ENCODE assay signal across 1 cellular context in the genomic region with DNA sequence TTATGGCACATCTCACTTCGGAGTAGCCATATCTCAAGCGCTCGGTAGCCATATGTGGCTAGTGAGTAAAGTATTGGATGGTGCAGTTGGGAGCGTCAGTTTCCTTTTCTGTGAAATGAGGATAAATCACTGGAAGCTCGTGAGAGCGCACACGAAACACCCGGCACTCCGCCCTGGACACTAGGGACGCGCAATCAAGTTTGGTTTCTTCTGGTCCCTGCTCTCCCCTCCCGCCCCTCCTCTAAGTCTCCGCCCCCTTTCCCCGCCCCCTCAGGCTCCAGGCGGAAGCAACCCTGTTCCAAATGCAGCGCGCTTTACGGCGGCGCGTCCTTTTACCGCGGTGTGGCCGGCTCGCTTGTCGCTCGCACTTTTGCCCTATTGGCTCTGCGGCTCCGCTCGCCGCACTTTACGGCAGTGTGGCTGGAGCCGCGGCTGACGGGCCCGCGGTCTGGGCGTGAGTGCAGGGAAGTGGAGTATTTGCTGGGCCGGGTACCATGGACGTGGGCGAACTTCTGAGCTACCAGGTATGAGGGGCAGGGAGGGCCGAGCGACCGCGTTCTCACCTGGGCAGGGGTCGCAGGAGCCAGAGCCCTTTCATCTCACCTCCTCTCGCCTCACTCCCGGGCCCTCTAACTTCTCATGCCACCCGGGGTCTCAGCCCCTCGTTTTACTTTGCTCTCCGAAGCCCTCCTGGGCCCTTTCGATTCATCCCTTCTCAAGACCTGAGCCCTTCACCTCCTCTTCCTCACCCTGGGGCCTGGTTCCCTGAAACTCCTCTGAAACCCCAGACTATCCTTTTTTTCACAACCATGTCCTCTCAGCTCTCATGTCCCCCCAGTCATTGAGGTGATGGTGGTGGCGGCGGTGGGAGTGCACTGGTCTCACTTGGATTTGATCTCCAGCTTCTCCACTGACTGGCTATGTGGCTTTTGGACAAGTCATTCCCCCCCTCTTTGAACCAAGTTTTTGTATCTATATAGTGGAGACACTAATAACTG.
TF ChIP-seq lines count a peak whose summit lies in the region.

A gene with protein sequence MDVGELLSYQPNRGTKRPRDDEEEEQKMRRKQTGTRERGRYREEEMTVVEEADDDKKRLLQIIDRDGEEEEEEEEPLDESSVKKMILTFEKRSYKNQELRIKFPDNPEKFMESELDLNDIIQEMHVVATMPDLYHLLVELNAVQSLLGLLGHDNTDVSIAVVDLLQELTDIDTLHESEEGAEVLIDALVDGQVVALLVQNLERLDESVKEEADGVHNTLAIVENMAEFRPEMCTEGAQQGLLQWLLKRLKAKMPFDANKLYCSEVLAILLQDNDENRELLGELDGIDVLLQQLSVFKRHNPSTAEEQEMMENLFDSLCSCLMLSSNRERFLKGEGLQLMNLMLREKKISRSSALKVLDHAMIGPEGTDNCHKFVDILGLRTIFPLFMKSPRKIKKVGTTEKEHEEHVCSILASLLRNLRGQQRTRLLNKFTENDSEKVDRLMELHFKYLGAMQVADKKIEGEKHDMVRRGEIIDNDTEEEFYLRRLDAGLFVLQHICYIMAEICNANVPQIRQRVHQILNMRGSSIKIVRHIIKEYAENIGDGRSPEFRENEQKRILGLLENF (plus strand): TSS at position 402 of the 998 bp plus-strand sequence. CDS start 93 bp downstream, at position 495.

TF ChIP-seq in HepG2, 621 proteins besides CTCF, POLR2A, EP300 and RAD21 (continued from another document and continues in another):
- TF ChIP-seq ADNP (CRISPR knock-in tag; IDR thresholded peaks at IDR 0.05) (no peak), ZNF253 (CRISPR knock-in tag; IDR thresholded peaks at IDR 0.05; ENCODE audit: borderline replicate concordance) (no peak), ZNF629 (CRISPR knock-in tag; conservative IDR thresholded peaks at IDR 0.05) (peak; percentile 63), FOXA1 (IDR thresholded peaks at IDR 0.05) (no peak), FOXA1 (CRISPR knock-in tag; IDR thresholded peaks at IDR 0.05) (peak; percentile 53), ZNF468 (CRISPR knock-in tag; IDR thresholded peaks at IDR 0.05) (no peak), ZNF619 (CRISPR knock-in tag; IDR thresholded peaks at IDR 0.05) (peak; percentile 99), HES4 (CRISPR knock-in tag; IDR thresholded peaks at IDR 0.05; ENCODE audit: borderline replicate concordance) (peak; percentile 87), ZC3H4 (CRISPR knock-in tag; IDR thresholded peaks at IDR 0.05; ENCODE audit: borderline replicate concordance) (no peak; the same call in 1 of the 2 replicates), ZNF552 (CRISPR knock-in tag; IDR thresholded peaks at IDR 0.05; ENCODE audit: borderline replicate concordance) (no peak; the same call in 1 of the 2 replicates), PCBP2 (optimal IDR thresholded peaks at IDR 0.05; ENCODE audit: low read depth, low read length, poor library complexity, severe bottlenecking) (no peak), ZNF251 (CRISPR knock-in tag; IDR thresholded peaks at IDR 0.05) (no peak), ONECUT2 (CRISPR knock-in tag; IDR thresholded peaks at IDR 0.05) (no peak), ZNF30 (CRISPR knock-in tag; IDR thresholded peaks at IDR 0.05) (no peak), KMT2A (CRISPR knock-in tag; IDR thresholded peaks at IDR 0.05) (peak; percentile 98)
- TF ChIP-seq, protein P1, sequence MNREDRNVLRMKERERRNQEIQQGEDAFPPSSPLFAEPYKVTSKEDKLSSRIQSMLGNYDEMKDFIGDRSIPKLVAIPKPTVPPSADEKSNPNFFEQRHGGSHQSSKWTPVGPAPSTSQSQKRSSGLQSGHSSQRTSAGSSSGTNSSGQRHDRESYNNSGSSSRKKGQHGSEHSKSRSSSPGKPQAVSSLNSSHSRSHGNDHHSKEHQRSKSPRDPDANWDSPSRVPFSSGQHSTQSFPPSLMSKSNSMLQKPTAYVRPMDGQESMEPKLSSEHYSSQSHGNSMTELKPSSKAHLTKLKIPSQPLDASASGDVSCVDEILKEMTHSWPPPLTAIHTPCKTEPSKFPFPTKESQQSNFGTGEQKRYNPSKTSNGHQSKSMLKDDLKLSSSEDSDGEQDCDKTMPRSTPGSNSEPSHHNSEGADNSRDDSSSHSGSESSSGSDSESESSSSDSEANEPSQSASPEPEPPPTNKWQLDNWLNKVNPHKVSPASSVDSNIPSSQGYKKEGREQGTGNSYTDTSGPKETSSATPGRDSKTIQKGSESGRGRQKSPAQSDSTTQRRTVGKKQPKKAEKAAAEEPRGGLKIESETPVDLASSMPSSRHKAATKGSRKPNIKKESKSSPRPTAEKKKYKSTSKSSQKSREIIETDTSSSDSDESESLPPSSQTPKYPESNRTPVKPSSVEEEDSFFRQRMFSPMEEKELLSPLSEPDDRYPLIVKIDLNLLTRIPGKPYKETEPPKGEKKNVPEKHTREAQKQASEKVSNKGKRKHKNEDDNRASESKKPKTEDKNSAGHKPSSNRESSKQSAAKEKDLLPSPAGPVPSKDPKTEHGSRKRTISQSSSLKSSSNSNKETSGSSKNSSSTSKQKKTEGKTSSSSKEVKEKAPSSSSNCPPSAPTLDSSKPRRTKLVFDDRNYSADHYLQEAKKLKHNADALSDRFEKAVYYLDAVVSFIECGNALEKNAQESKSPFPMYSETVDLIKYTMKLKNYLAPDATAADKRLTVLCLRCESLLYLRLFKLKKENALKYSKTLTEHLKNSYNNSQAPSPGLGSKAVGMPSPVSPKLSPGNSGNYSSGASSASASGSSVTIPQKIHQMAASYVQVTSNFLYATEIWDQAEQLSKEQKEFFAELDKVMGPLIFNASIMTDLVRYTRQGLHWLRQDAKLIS (CRISPR knock-in tag; IDR thresholded peaks at IDR 0.05) = no peak
- TF ChIP-seq, protein P2, sequence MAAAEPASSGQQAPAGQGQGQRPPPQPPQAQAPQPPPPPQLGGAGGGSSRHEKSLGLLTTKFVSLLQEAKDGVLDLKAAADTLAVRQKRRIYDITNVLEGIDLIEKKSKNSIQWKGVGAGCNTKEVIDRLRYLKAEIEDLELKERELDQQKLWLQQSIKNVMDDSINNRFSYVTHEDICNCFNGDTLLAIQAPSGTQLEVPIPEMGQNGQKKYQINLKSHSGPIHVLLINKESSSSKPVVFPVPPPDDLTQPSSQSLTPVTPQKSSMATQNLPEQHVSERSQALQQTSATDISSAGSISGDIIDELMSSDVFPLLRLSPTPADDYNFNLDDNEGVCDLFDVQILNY (CRISPR knock-in tag; conservative IDR thresholded peaks at IDR 0.05) = peak; percentile 85
- TF ChIP-seq, protein P3, sequence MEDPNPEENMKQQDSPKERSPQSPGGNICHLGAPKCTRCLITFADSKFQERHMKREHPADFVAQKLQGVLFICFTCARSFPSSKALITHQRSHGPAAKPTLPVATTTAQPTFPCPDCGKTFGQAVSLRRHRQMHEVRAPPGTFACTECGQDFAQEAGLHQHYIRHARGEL (CRISPR knock-in tag; IDR thresholded peaks at IDR 0.05) = no peak
- TF ChIP-seq, protein P4, sequence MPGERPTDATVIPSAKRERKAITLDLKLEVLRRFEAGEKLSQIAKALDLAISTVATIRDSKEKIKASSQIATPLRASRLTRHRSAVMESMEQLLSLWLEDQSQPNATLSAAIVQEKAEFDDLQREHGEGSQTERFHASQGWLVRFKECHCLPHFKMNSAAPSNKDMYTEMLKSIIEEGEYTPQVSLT (CRISPR knock-in tag; IDR thresholded peaks at IDR 0.05; ENCODE audit: borderline replicate concordance, low read depth) = no peak
- TF ChIP-seq, protein P5, sequence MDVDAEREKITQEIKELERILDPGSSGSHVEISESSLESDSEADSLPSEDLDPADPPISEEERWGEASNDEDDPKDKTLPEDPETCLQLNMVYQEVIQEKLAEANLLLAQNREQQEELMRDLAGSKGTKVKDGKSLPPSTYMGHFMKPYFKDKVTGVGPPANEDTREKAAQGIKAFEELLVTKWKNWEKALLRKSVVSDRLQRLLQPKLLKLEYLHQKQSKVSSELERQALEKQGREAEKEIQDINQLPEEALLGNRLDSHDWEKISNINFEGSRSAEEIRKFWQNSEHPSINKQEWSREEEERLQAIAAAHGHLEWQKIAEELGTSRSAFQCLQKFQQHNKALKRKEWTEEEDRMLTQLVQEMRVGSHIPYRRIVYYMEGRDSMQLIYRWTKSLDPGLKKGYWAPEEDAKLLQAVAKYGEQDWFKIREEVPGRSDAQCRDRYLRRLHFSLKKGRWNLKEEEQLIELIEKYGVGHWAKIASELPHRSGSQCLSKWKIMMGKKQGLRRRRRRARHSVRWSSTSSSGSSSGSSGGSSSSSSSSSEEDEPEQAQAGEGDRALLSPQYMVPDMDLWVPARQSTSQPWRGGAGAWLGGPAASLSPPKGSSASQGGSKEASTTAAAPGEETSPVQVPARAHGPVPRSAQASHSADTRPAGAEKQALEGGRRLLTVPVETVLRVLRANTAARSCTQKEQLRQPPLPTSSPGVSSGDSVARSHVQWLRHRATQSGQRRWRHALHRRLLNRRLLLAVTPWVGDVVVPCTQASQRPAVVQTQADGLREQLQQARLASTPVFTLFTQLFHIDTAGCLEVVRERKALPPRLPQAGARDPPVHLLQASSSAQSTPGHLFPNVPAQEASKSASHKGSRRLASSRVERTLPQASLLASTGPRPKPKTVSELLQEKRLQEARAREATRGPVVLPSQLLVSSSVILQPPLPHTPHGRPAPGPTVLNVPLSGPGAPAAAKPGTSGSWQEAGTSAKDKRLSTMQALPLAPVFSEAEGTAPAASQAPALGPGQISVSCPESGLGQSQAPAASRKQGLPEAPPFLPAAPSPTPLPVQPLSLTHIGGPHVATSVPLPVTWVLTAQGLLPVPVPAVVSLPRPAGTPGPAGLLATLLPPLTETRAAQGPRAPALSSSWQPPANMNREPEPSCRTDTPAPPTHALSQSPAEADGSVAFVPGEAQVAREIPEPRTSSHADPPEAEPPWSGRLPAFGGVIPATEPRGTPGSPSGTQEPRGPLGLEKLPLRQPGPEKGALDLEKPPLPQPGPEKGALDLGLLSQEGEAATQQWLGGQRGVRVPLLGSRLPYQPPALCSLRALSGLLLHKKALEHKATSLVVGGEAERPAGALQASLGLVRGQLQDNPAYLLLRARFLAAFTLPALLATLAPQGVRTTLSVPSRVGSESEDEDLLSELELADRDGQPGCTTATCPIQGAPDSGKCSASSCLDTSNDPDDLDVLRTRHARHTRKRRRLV (CRISPR knock-in tag; IDR thresholded peaks at IDR 0.05) = peak; percentile 70
- TF ChIP-seq, protein P6, sequence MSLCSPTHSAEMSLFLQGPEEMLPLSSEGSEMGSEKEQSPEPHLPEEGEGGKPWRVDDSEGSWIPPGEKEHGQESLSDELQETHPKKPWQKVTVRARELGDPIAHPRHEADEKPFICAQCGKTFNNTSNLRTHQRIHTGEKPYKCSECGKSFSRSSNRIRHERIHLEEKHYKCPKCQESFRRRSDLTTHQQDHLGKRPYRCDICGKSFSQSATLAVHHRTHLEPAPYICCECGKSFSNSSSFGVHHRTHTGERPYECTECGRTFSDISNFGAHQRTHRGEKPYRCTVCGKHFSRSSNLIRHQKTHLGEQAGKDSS (CRISPR knock-in tag; IDR thresholded peaks at IDR 0.05; ENCODE audit: borderline replicate concordance, low read depth) = peak; percentile 94
- TF ChIP-seq, protein P7, sequence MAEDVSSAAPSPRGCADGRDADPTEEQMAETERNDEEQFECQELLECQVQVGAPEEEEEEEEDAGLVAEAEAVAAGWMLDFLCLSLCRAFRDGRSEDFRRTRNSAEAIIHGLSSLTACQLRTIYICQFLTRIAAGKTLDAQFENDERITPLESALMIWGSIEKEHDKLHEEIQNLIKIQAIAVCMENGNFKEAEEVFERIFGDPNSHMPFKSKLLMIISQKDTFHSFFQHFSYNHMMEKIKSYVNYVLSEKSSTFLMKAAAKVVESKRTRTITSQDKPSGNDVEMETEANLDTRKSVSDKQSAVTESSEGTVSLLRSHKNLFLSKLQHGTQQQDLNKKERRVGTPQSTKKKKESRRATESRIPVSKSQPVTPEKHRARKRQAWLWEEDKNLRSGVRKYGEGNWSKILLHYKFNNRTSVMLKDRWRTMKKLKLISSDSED (CRISPR knock-in tag; IDR thresholded peaks at IDR 0.05) = 0 out of 2 replicates have a peak, but pooled peaks have one; percentile 48
- TF ChIP-seq, protein P8, sequence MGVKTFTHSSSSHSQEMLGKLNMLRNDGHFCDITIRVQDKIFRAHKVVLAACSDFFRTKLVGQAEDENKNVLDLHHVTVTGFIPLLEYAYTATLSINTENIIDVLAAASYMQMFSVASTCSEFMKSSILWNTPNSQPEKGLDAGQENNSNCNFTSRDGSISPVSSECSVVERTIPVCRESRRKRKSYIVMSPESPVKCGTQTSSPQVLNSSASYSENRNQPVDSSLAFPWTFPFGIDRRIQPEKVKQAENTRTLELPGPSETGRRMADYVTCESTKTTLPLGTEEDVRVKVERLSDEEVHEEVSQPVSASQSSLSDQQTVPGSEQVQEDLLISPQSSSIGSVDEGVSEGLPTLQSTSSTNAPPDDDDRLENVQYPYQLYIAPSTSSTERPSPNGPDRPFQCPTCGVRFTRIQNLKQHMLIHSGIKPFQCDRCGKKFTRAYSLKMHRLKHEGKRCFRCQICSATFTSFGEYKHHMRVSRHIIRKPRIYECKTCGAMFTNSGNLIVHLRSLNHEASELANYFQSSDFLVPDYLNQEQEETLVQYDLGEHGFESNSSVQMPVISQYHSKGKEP (CRISPR knock-in tag; IDR thresholded peaks at IDR 0.05) = no peak
- TF ChIP-seq, protein P9, sequence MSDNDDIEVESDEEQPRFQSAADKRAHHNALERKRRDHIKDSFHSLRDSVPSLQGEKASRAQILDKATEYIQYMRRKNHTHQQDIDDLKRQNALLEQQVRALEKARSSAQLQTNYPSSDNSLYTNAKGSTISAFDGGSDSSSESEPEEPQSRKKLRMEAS (IDR thresholded peaks at IDR 0.05) = peak; percentile 73
- TF ChIP-seq, protein P10, sequence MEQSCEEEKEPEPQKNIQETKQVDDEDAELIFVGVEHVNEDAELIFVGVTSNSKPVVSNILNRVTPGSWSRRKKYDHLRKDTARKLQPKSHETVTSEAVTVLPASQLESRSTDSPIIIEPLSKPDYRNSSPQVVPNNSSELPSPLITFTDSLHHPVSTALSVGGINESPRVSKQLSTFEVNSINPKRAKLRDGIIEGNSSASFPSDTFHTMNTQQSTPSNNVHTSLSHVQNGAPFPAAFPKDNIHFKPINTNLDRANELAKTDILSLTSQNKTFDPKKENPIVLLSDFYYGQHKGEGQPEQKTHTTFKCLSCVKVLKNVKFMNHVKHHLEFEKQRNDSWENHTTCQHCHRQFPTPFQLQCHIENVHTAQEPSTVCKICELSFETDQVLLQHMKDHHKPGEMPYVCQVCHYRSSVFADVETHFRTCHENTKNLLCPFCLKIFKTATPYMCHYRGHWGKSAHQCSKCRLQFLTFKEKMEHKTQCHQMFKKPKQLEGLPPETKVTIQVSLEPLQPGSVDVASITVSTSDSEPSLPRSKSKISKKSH (CRISPR knock-in tag; IDR thresholded peaks at IDR 0.05; ENCODE audit: borderline replicate concordance) = 0 out of 2 replicates have a peak, but pooled peaks have one; percentile 29
- TF ChIP-seq, protein P11, sequence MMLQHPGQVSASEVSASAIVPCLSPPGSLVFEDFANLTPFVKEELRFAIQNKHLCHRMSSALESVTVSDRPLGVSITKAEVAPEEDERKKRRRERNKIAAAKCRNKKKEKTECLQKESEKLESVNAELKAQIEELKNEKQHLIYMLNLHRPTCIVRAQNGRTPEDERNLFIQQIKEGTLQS (CRISPR knock-in tag; IDR thresholded peaks at IDR 0.05) = peak; percentile 53
- TF ChIP-seq, protein P12, sequence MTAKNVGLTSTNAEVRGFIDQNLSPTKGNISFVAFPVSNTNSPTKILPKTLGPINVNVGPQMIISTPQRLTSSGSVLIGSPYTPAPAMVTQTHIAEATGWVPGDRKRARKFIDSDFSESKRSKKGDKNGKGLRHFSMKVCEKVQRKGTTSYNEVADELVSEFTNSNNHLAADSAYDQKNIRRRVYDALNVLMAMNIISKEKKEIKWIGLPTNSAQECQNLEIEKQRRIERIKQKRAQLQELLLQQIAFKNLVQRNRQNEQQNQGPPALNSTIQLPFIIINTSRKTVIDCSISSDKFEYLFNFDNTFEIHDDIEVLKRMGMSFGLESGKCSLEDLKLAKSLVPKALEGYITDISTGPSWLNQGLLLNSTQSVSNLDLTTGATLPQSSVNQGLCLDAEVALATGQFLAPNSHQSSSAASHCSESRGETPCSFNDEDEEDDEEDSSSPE (CRISPR knock-in tag; IDR thresholded peaks at IDR 0.05) = peak; percentile 93
